ENCODE assay signal across 8 cellular contexts in genomic region chr15:40108855-40109735, GRCh38. TPM values are rescaled to one million over a fixed set of nuclear protein-coding genes. Genes with fewer than 3 reads are reported as not detected.
DNase-seq lines count a peak whose midpoint lies in the region; ATAC-seq and TF ChIP-seq lines count a peak whose summit lies in the region.

A gene with protein sequence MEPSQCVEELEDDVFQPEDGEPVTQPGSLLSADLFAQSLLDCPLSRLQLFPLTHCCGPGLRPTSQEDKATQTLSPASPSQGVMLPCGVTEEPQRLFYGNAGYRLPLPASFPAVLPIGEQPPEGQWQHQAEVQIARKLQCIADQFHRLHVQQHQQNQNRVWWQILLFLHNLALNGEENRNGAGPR (minus strand): TSS chr15:40108879. CDS start chr15:40106086, 2,793 bp downstream.

- DNase-seq in AG04450 (ENCODE audit: low read depth, low spot score) (peak; percentile 98), NCI-H2227 treated with DMSO at 0.1 percent for 48 hours (lab: John Stamatoyannopoulos, UW) (peak; percentile 89), caudate nucleus (lab: John Stamatoyannopoulos, UW) (peak; percentile 39 to 98 (median 90)), iris pigment epithelial cell (ENCODE audit: low read depth) (peak; percentile 99)
- peak; percentile 96 to 99 for DNase-seq in stimulated activated CD4-positive, alpha-beta T cell treated with anti-CD3 and anti-CD28 coated beads, Interleukin-12 subunit alpha, Interleukin-12 subunit beta, amount 100 ng/mL, for 24 hours (ENCODE audit: low read depth in 2 of 2)

- POLR2A ChIA-PET in AG04450 (lab: Yijun Ruan, JAX): interaction anchor here (0.5 to 1.4 kb wide), 5 partner anchors 17 to 76 kb away, joined by 3 to 6 read pairs (median 4); no protein-coding TSS in a partner anchor

- TF ChIP-seq CTCF in AG04450 (IDR thresholded peaks at IDR 0.05; ENCODE audit: low read depth, low read length): peak; percentile 43; the same call in 1 of the 2 replicates
- no peak for TF ChIP-seq CTCF in WI38 (IDR thresholded peaks at IDR 0.05; ENCODE audit: low read depth, low read length)

- ATAC-seq in GM18873 (IDR thresholded peaks at IDR 0.05; ENCODE audit: low FRiP score, unreplicated experiment) (peak; percentile 51), HG03159 (IDR thresholded peaks at IDR 0.05; ENCODE audit: unreplicated experiment) (peak; percentile 67)

- no peaks in the 10 kb centered on the region; the same call in 1 of the 2 replicates for H3K9me3 ChIP-seq in AG04450 (ENCODE audit: control insufficient read depth, insufficient read depth, low read length)

- peak within 1 kb of the TSS; percentile 84 for H3K4me3 ChIP-seq in AG04450 (ENCODE audit: low read depth, low read length)
- peak within 1 kb of the TSS; percentile 80 for H3K4me3 ChIP-seq in WI38 (ENCODE audit: low read depth, low read length)

- H3K27ac ChIP-seq in AG04450 (ENCODE audit: low read depth, low read length): peak within 1 kb of the TSS; percentile 39
- no peak within 1 kb of the TSS for H3K27ac ChIP-seq in caudate nucleus (ENCODE audit: low read depth, low read length)

- CTCF ChIA-PET in AG04450 (lab: Charles Lee): interaction anchor here (0.6 to 6.4 kb wide), 5 partner anchors 12 to 211 kb away, joined by 3 to 68 read pairs (median 3); no protein-coding TSS in a partner anchor

- peaks cover 27% of the 10 kb centered on the region for H3K27me3 ChIP-seq in AG04450 (ENCODE audit: control insufficient read depth, insufficient read depth, low read length)

RNA-seq across cellular contexts. Expression of the gene that starts here (rescaled TPM):
- polyA plus RNA-seq in AG04450 (2011; rRNA removed): 6.2 and 6.5 TPM in 2 replicates
- polyA minus RNA-seq in AG04450 (2011; rRNA and poly(A)+ RNA removed): 10.6 and 14.3 TPM in 2 replicates
